27 cellular contexts compared by ENCODE assay signal in genomic region chr7:43384585-43385308, GRCh38.
"Had no signal": no experiment of that assay in that cellular context is flagged by ENCODE, and none has a peak within 500 bp of the region (broad histone marks: within the 10 kb centered on the region; RNA-seq: fewer than 3 reads in every experiment).

No MANE protein-coding gene starts in this region.

- DNase-seq: activated CD4-positive, alpha-beta T cell treated with anti-CD3 and anti-CD28 coated beads, Interleukin-2, amount 10 ng/mL, durations not matched to agents 24 days and 14 days; activated CD4-positive, alpha-beta T cell treated with anti-CD3 and anti-CD28 coated beads, Interleukin-2, amount 50 U/mL, for 4 hours; activated CD8-positive, alpha-beta T cell treated with anti-CD3 and anti-CD28 coated beads for 36 hours; activated effector memory CD4-positive, alpha-beta T cell treated with anti-CD3 and anti-CD28 coated beads, Interleukin-2, amount 50 U/mL, for 16 hours; activated naive CD4-positive, alpha-beta T cell; activated naive CD4-positive, alpha-beta T cell treated with anti-CD3 and anti-CD28 coated beads, Interleukin-2, amount 50 U/mL, for 16 hours; activated naive CD8-positive, alpha-beta T cell treated with anti-CD3 and anti-CD28 coated beads for 36 hours; activated T-cell treated with anti-CD3 and anti-CD28 coated beads, Interleukin-2, amount 50 U/mL, for 1 hour; activated T-cell treated with anti-CD3 and anti-CD28 coated beads, Interleukin-2, amount 50 U/mL, for 72 hours; Kasumi-1; MM.1S; MV-4-11; NCI-H1092; NCI-H1417; NCI-H146; NCI-H187; NCI-H2029 treated with DMSO at 0.1 percent for 48 hours; NCI-H2107; NCI-H2171; NCI-H510A; NCI-H526; NCI-H748 treated with DMSO at 0.1 percent for 48 hours; SHP77; SJCRH30; T1000; WERI-Rb-1 had no signal

- ATAC-seq: activated CD8-positive, alpha-beta T cell treated with anti-CD3 and anti-CD28 coated beads for 36 hours; activated T-cell treated with anti-CD3 and anti-CD28 coated beads, Interleukin-2, amount 50 U/mL, for 72 hours; activated T-helper 17 cell treated with anti-CD3 and anti-CD28 coated beads, Interleukin-2, amount 50 U/mL, for 72 hours had no signal
